ENCODE assay signal across 26 cellular contexts in genomic region chr4:57084360-57084759, GRCh38. TPM values are rescaled to one million over a fixed set of nuclear protein-coding genes. Genes with fewer than 3 reads are reported as not detected.
DNase-seq lines count a peak whose midpoint lies in the region; ATAC-seq, FAIRE-seq and TF ChIP-seq lines count a peak whose summit lies in the region.
"Had no signal": no experiment of that assay in that cellular context is flagged by ENCODE, and none has a peak within 500 bp of the region (broad histone marks: within the 10 kb centered on the region; RNA-seq: fewer than 3 reads in every experiment).

No MANE protein-coding gene starts in this region.

- ATAC-seq in IMR-90 (ENCODE audit: low read depth), result no peak
- no peak for ATAC-seq in GM12878
- ATAC-seq in thoracic aorta (ENCODE audit: insufficient number of reproducible peaks, low FRiP score, low read depth), result no peak
- ATAC-seq in PC-3, result no peak
- no peak for ATAC-seq in mucosa of descending colon
- ATAC-seq: HCT116 had no signal

- H4K5ac ChIP-seq in IMR-90 (ENCODE audit: low read depth, low read length), result no peak overlapping the region

- H2AK5ac ChIP-seq in IMR-90 (ENCODE audit: low read depth, low read length), result peak overlapping the region; percentile 49; the same call in 1 of the 2 replicates

- H3K4ac ChIP-seq in IMR-90 (ENCODE audit: low read depth, low read length), result peak overlapping the region; percentile 46; the same call in 1 of the 2 replicates

- H3K36me3 ChIP-seq in IMR-90 (ENCODE audit: control insufficient read depth, insufficient read depth, low read length) (peaks cover 3% of the 10 kb centered on the region; the same call in 1 of the 2 replicates), GM12878 (ENCODE audit: control insufficient read depth in 2 of 2, insufficient read depth in 2 of 2, low read length in 1 of 2) (no peaks in the 10 kb centered on the region), kidney (ENCODE audit: control insufficient read depth in 1 of 2, insufficient read depth in 2 of 2, low read length in 2 of 2) (peaks cover 0 to 7% of the 10 kb centered on the region in 2 donors), thoracic aorta (peaks cover 6% of the 10 kb centered on the region), PC-3 (ENCODE audit: low read depth, low read length) (no peaks in the 10 kb centered on the region), mucosa of descending colon (ENCODE audit: low read depth) (no peaks in the 10 kb centered on the region)

- H3K18ac ChIP-seq in IMR-90 (ENCODE audit: low read depth, low read length), result no peak overlapping the region

- in situ Hi-C loops in IMR-90 (cut with MboI; ENCODE audit: low sequenced_read_pairs), result no loop called here
- in situ Hi-C loops in GM12878 (cut with MboI), result no loop called here

- no peaks in the 10 kb centered on the region for H3F3A ChIP-seq in PC-3 (ENCODE audit: low read length, unreplicated experiment)

- H3K27ac ChIP-seq in IMR-90 (ENCODE audit: insufficient read depth, low read length) (no peak overlapping the region), GM12878 (ENCODE audit: control insufficient read depth, insufficient read depth) (no peak overlapping the region), kidney (ENCODE audit: low read depth in 2 of 2, low read length in 2 of 2) (peak overlapping the region; percentile 16 to 23), thoracic aorta (peak overlapping the region; percentile 92 to 96), PC-3 (ENCODE audit: low read length) (no peak overlapping the region)

- H3K4me2 ChIP-seq in IMR-90 (ENCODE audit: low read depth, low read length) (no peak overlapping the region), GM12878 (ENCODE audit: control insufficient read depth, insufficient read depth) (no peak overlapping the region), PC-3 (ENCODE audit: low read length) (no peak overlapping the region)

- H2BK5ac ChIP-seq in IMR-90 (ENCODE audit: low read depth, low read length, poor library complexity, severe bottlenecking), result peak overlapping the region; percentile 23

- 0 out of 4 replicates have a peak overlapping the region, but pooled peaks of 1 of the 2 experiments have one; percentile 9 for H4K8ac ChIP-seq in IMR-90 (ENCODE audit: low read depth in 2 of 2, low read length in 2 of 2)

- RAD21 ChIA-PET in GM12878 (lab: Charles Lee; ENCODE audit: unreplicated experiment), result no interaction called here

- SMC1A ChIA-PET in GM12878 (lab: Charles Lee; ENCODE audit: uncharacterized antibody, unreplicated experiment), result no interaction called here

- H3K9me3 ChIP-seq in IMR-90 (ENCODE audit: control insufficient read depth, insufficient read depth, low read length) (no peaks in the 10 kb centered on the region), GM12878 (replicated peaks; ENCODE audit: control insufficient read depth, insufficient read depth, low read length) (no peaks in the 10 kb centered on the region), kidney (ENCODE audit: control insufficient read depth in 1 of 2, low read length in 2 of 2) (no peaks in the 10 kb centered on the region), thoracic aorta (no peaks in the 10 kb centered on the region), PC-3 (ENCODE audit: low read length) (no peaks in the 10 kb centered on the region; the same call in 1 of the 2 replicates), mucosa of descending colon (no peaks in the 10 kb centered on the region)

- H2BK120ac ChIP-seq in IMR-90 (ENCODE audit: low read depth, low read length), result no peak overlapping the region

- no peak overlapping the region for H4K91ac ChIP-seq in IMR-90 (ENCODE audit: insufficient read depth, low read depth, low read length)

- no peak for TF ChIP-seq EP300 in GM12878 (IDR thresholded peaks at IDR 0.05; ENCODE audit: borderline replicate concordance in 1 of 2, control insufficient read depth in 1 of 2, low read depth in 2 of 2, low read length in 2 of 2)

- H3K14ac ChIP-seq in IMR-90 (replicated peaks; ENCODE audit: low read depth, low read length), result 0 out of 2 replicates have a peak overlapping the region, but pooled peaks have one; percentile 47

- DNase-seq in IMR-90 (no peak), GM12878 (ENCODE audit: low read depth, low spot score) (no peak), kidney (no peak), thoracic aorta (ENCODE audit: low spot score) (no peak), NCI-H1092 treated with DMSO at 0.1 percent for 48 hours (lab: John Stamatoyannopoulos, UW) (no peak), NCI-H187 (lab: John Stamatoyannopoulos, UW) (no peak), PC-3 (no peak), mucosa of descending colon (no peak)
- DNase-seq: CD4-positive, CD25-positive, alpha-beta regulatory T cell; EL; GF-D8; Kasumi-1; NCI-H1092; NCI-H146; NCI-H2029 treated with DMSO at 0.1 percent for 48 hours; NCI-H2171; NCI-H345; NCI-H524; NCI-H774; Right ventricle myocardium superior had no signal

- H3K4me1 ChIP-seq in IMR-90 (ENCODE audit: control insufficient read depth, insufficient read depth, low read length) (peaks cover 15% of the 10 kb centered on the region), GM12878 (ENCODE audit: control insufficient read depth, insufficient read depth, low read length) (no peaks in the 10 kb centered on the region), kidney (ENCODE audit: control insufficient read depth in 1 of 2, insufficient read depth in 1 of 2, low read depth in 1 of 2, low read length in 2 of 2) (peaks cover 20 to 52% of the 10 kb centered on the region in 2 donors), thoracic aorta (ENCODE audit: control insufficient read depth in 1 of 2, low read depth in 2 of 2) (peaks cover 49 to 84% of the 10 kb centered on the region in 2 donors), PC-3 (ENCODE audit: insufficient read depth, low read length) (peaks cover 15% of the 10 kb centered on the region), mucosa of descending colon (ENCODE audit: low read depth) (peaks cover 1% of the 10 kb centered on the region)

- H3K9ac ChIP-seq in IMR-90 (ENCODE audit: low read depth, low read length) (no peak overlapping the region), GM12878 (ENCODE audit: control insufficient read depth, insufficient read depth, low read length) (no peak overlapping the region), kidney (ENCODE audit: low read length in 2 of 2) (no peak overlapping the region), PC-3 (ENCODE audit: low read length) (no peak overlapping the region)

- H3K9me1 ChIP-seq in IMR-90 (ENCODE audit: insufficient read depth, low read length), result peaks cover 11% of the 10 kb centered on the region

- TF ChIP-seq POLR2A in IMR-90 (IDR thresholded peaks at IDR 0.05; ENCODE audit: low read depth, low read length) (no peak), GM12878 (IDR thresholded peaks at IDR 0.05; ENCODE audit: low read depth, low read length) (no peak)

- WGBS in IMR-90 (ENCODE audit: extremely low coverage in 2 of 2, insufficient read length in 1 of 2), 2 experiments, result no CpG with 5 or more reads among the region's 2 CpGs
- 48% methylated on average over 2 of the region's 2 CpGs for WGBS in GM12878 (ENCODE audit: insufficient coverage, insufficient replicate concordance, low lambda C conversion rate, missing lambda C conversion rate)

- H2BK15ac ChIP-seq in IMR-90 (ENCODE audit: low read depth, low read length), result no peak overlapping the region

- no peak overlapping the region for H2AFZ ChIP-seq in IMR-90 (replicated peaks; ENCODE audit: low read length, poor library complexity)
- H2AFZ ChIP-seq in GM12878 (ENCODE audit: control insufficient read depth, low read depth, low read length), result no peak overlapping the region
- H2AFZ ChIP-seq in PC-3 (ENCODE audit: low read length), result no peak overlapping the region

- H2AK9ac ChIP-seq in IMR-90 (replicated peaks; ENCODE audit: low read depth, low read length, poor library complexity), result no peak overlapping the region

- CTCF ChIA-PET in IMR-90 (lab: Yijun Ruan, JAX) (no interaction called here), GM12878 (lab: Yijun Ruan, JAX) (no interaction called here), PC-3 (lab: Charles Lee) (no interaction called here)

- no peak overlapping the region for H2BK20ac ChIP-seq in IMR-90 (ENCODE audit: low read depth, low read length)

- no peak overlapping the region; the same call in 1 of the 2 replicates for H3K56ac ChIP-seq in IMR-90 (ENCODE audit: extremely low read depth, insufficient read depth, low read length)

- POLR2A ChIA-PET in IMR-90 (lab: Charles Lee; ENCODE audit: unreplicated experiment) (interaction anchor here (0.5 kb wide), 1 partner anchor 45 kb away, joined by 3 read pairs; no protein-coding TSS in a partner anchor), GM12878 (lab: Charles Lee) (interaction anchor here (0.7 kb wide), 1 partner anchor 100 kb away, joined by 4 read pairs; no protein-coding TSS in a partner anchor), PC-3 (lab: Charles Lee; ENCODE audit: unreplicated experiment) (no interaction called here)

- no peak for FAIRE-seq in GM12878 (lab: Jason Lieb, UNC)
- no peak for FAIRE-seq in kidney (lab: Jason Lieb, UNC)
- FAIRE-seq: GM19239, H1, RCC 7860 had no signal

- TF ChIP-seq CTCF in IMR-90 (conservative IDR thresholded peaks at IDR 0.05; ENCODE audit: low read depth, low read length) (no peak), GM12878 (IDR thresholded peaks at IDR 0.05 in 2 of 3, conservative IDR thresholded peaks at IDR 0.05 in 1 of 3; ENCODE audit: control insufficient read depth in 2 of 3, extremely low read depth in 1 of 3, insufficient read depth in 1 of 3, low read depth in 3 of 3, low read length in 3 of 3) (no peak), kidney (IDR thresholded peaks at IDR 0.05; ENCODE audit: borderline replicate concordance, extremely low read depth, insufficient read depth) (no peak), thoracic aorta (IDR thresholded peaks at IDR 0.05) (no peak), PC-3 (conservative IDR thresholded peaks at IDR 0.05; ENCODE audit: low read depth, low read length) (no peak), mucosa of descending colon (IDR thresholded peaks at IDR 0.05) (no peak)

- H3K4me3 ChIP-seq in IMR-90 (ENCODE audit: insufficient read depth, low read depth, low read length), result no peak overlapping the region
- H3K4me3 ChIP-seq in GM12878, result no peak overlapping the region
- no peak overlapping the region for H3K4me3 ChIP-seq in kidney (ENCODE audit: low read length in 2 of 2)
- H3K4me3 ChIP-seq in thoracic aorta, result no peak overlapping the region
- no peak overlapping the region for H3K4me3 ChIP-seq in PC-3 (ENCODE audit: low read length)
- H3K4me3 ChIP-seq in mucosa of descending colon, result no peak overlapping the region

- dilution Hi-C loops in IMR-90 (cut with HindIII; ENCODE audit: low sequenced_read_pairs, unreplicated experiment), result no loop called here

- no peaks in the 10 kb centered on the region for H3K9me2 ChIP-seq in PC-3 (replicated peaks; ENCODE audit: low read length)

- no peaks in the 10 kb centered on the region for H4K20me1 ChIP-seq in IMR-90 (ENCODE audit: insufficient read depth, low read length)
- no peaks in the 10 kb centered on the region for H4K20me1 ChIP-seq in GM12878 (ENCODE audit: control insufficient read depth, insufficient read depth)
- no peaks in the 10 kb centered on the region for H4K20me1 ChIP-seq in PC-3 (ENCODE audit: low read length)

- H3K27me3 ChIP-seq in IMR-90 (ENCODE audit: control insufficient read depth, insufficient read depth, low read length) (no peaks in the 10 kb centered on the region), GM12878 (replicated peaks in 1 of 2; ENCODE audit: control insufficient read depth in 2 of 2, insufficient read depth in 2 of 2, low read length in 1 of 2) (no peaks in the 10 kb centered on the region), thoracic aorta (replicated peaks; ENCODE audit: insufficient read depth) (no peaks in the 10 kb centered on the region), PC-3 (ENCODE audit: low read length) (no peaks in the 10 kb centered on the region)

- BruUV-seq in IMR-90 (replicated peaks; lab: Mats Ljungman, UMichigan) (no TSS peak), GM12878 (replicated peaks; lab: Mats Ljungman, UMichigan) (no TSS peak), PC-3 (replicated peaks; lab: Mats Ljungman, UMichigan) (no TSS peak)

- peaks cover 15 to 46% of the 10 kb centered on the region in 2 experiments for H3K79me1 ChIP-seq in IMR-90 (ENCODE audit: low read depth in 1 of 2, low read length in 2 of 2)

- intact Hi-C loops in IMR-90 (cut with micrococcal nuclease) (no loop called here), GM12878 (cut with micrococcal nuclease; ENCODE audit: unreplicated experiment) (no loop called here), kidney (cut with DNase I) (no loop called here), PC-3 (cut with micrococcal nuclease) (no loop called here), mucosa of descending colon (cut with DNase I, micrococcal nuclease) (no loop called here)

- no peaks in the 10 kb centered on the region for H3K79me2 ChIP-seq in GM12878 (ENCODE audit: control insufficient read depth, insufficient read depth, low read length)
- no peaks in the 10 kb centered on the region for H3K79me2 ChIP-seq in PC-3 (ENCODE audit: low read length)

- H3K23ac ChIP-seq in IMR-90 (ENCODE audit: low read depth, low read length), result no peak overlapping the region; the same call in 1 of the 2 replicates

- no peak for TF ChIP-seq RAD21 in IMR-90 (IDR thresholded peaks at IDR 0.05; ENCODE audit: low read length)
- TF ChIP-seq RAD21 in GM12878 (IDR thresholded peaks at IDR 0.05; ENCODE audit: insufficient read depth, low read depth, low read length), result no peak

RNA-seq across cellular contexts. Expression of gene IGFBP7, which starts 25.8 kb away (rescaled TPM):
- total RNA-seq in IMR-90 (2012; rRNA removed) (33.2 and 34.2 TPM in 2 replicates), GM12878 (2014; rRNA removed) (not detected in 2 replicates), GM12878 (2014; rRNA removed; fragmentation: Illumina TruSeq; extraction: Trizol) (not detected in 2 replicates), GM12878 (2021) (0.64 and 0.69 TPM in 2 replicates), kidney (1,703 TPM), thoracic aorta (1,000 to 10,000 TPM; 4,453 to 6,615 TPM), PC-3 (2014; rRNA removed) (not detected in 2 replicates), mucosa of descending colon (100 to 1,000 TPM in 2 of 3 donors, 10 to 100 TPM in 1; 32.7 to 225 (median 116) TPM)
- polyA plus RNA-seq in IMR-90 (2012; rRNA removed) (267 and 338 TPM in 2 replicates), GM12878 (2011; rRNA removed) (not detected in 2 replicates), GM12878 (2014; fragmentation: Illumina TruSeq; extraction: Trizol) (not detected in 2 replicates), GM12878 (2014; fragmentation: Nextera tagmentation; extraction: Ambion mirVana) (1 to 10 TPM; 1.6 to 1.9 TPM), GM12878 (2014; rRNA removed) (not detected in 2 replicates), GM12878 (2016; fragmentation: Nextera tagmentation; extraction: Ambion mirVana) (1 to 10 TPM in 1 of 2 experiments, under 1 TPM in 1; 0.84 to 1.4 TPM), kidney (ENCODE audit: insufficient read depth, low read depth, low replicate concordance) (2,157 TPM)
- polyA plus RNA-seq in IMR-90 (2012; cell fraction: cytosol; rRNA removed), result 354 and 595 TPM in 2 replicates
- 197 and 320 TPM in 2 replicates for polyA plus RNA-seq in IMR-90 (2012; cell fraction: nucleus; rRNA removed; ENCODE audit: low replicate concordance)
- not detected in 2 replicates for total RNA-seq in GM12878 (2013; cell fraction: nucleolus; rRNA removed)
- polyA plus RNA-seq in GM12878 (2011; ENCODE audit: low read depth), result not detected
- polyA plus RNA-seq in GM12878 (2011; cell fraction: cytosol; rRNA removed), result 0.05 TPM in 1 of 2 replicates, not detected in the other
- polyA plus RNA-seq in GM12878 (2011; cell fraction: nucleus; rRNA removed), result not detected in 2 replicates
- 0.14 and 0.49 TPM in 2 replicates for polyA plus RNA-seq in GM12878 (2012)
- polyA minus RNA-seq in GM12878 (2011; rRNA and poly(A)+ RNA removed), result not detected in 2 replicates
- polyA minus RNA-seq in GM12878 (2011; cell fraction: cytosol; rRNA and poly(A)+ RNA removed), result not detected in 2 replicates
- polyA minus RNA-seq in GM12878 (2011; cell fraction: nucleus; rRNA and poly(A)+ RNA removed), result not detected in 2 replicates
- total RNA-seq: A673, OCI-LY7 had no signal

Comparison
In these comparisons a context has a peak if more than half of its experiments do, and no peak if none do; other contexts are left out.
1. H3K27ac ChIP-seq: peak in kidney (2 of 2) and thoracic aorta (2 of 2); none in IMR-90 (single experiment), GM12878 (single experiment) and PC-3 (single experiment).
2. RNA of gene IGFBP7, which starts 25.8 kb away (total RNA-seq): 4,453 to 6,615 TPM in thoracic aorta, 1,703 TPM in kidney (single experiment), 32.7 to 225 TPM in mucosa of descending colon and 33.2 to 34.2 TPM in IMR-90; 0.64 to 0.69 TPM in GM12878 and not detected in PC-3; every median in the first group is over 10 times any median in the second.